Comparison of ENCODE assay signal across 13 cellular contexts in genomic region chr17:80772906-80773242, GRCh38.
DNase-seq lines count a peak whose midpoint lies in the region; ATAC-seq and TF ChIP-seq lines count a peak whose summit lies in the region.
"Had no signal": no experiment of that assay in that cellular context is flagged by ENCODE, and none has a peak within 500 bp of the region (broad histone marks: within the 10 kb centered on the region; RNA-seq: fewer than 3 reads in every experiment).

No MANE protein-coding gene starts in this region.

- no peak for ATAC-seq in activated T-helper 17 cell treated with anti-CD3 and anti-CD28 coated beads, Interleukin-2, amount 50 U/mL, for 72 hours (replicated peaks)
- ATAC-seq in HG03175 (IDR thresholded peaks at IDR 0.05; ENCODE audit: unreplicated experiment) (no peak), HG02884 (IDR thresholded peaks at IDR 0.05; ENCODE audit: unreplicated experiment) (no peak)
- ATAC-seq: left lung had no signal

- in situ Hi-C loops in ACHN (cut with HindIII; ENCODE audit: low pct_ligation_motif_present, low pct_unique_long_range_greater_than_20kb, low sequenced_read_pairs): no loop called here

- H3K36me3 ChIP-seq in muscle layer of colon (ENCODE audit: insufficient read depth, low read length): no peaks in the 10 kb centered on the region
- H3K36me3 ChIP-seq in tibial artery: peaks cover 0 to 12% (median 0%) of the 10 kb centered on the region in 3 donors

- no peaks in the 10 kb centered on the region for H3K9me3 ChIP-seq in muscle layer of colon (ENCODE audit: low read length)
- H3K9me3 ChIP-seq in tibial artery: no peaks in the 10 kb centered on the region
- H3K9me3 ChIP-seq: left lung had no signal

- no peak overlapping the region for H3K4me3 Mint-ChIP-seq in activated T-cell treated with anti-CD3 and anti-CD28 coated beads, Interleukin-2, amount 50 U/mL, for 24 hours
- H3K4me3 Mint-ChIP-seq in activated T-helper 17 cell treated with anti-CD3 and anti-CD28 coated beads, Interleukin-2, amount 50 U/mL, for 72 hours: no peak overlapping the region
- H3K4me3 Mint-ChIP-seq: neural crest cell had no signal

- intact Hi-C loops in tibial artery (cut with DNase I; ENCODE audit: low total_unique reads): no loop called here

- peak overlapping the region; percentile 32 for H3K9ac ChIP-seq in muscle layer of colon (ENCODE audit: low read length)

- DNase-seq in activated T-cell treated with anti-CD3 and anti-CD28 coated beads, Interleukin-2, amount 50 U/mL, for 24 hours: peak; percentile 31
- no peak for DNase-seq in activated T-cell treated with anti-CD3 and anti-CD28 coated beads, Interleukin-2, amount 50 U/mL, for 48 hours
- no peak for DNase-seq in tibial artery
- no peak for DNase-seq in ACHN
- DNase-seq: AML-193, NCI-H2081 treated with DMSO at 0.1 percent for 48 hours had no signal

- H3K4me1 Mint-ChIP-seq in activated T-cell treated with anti-CD3 and anti-CD28 coated beads, Interleukin-2, amount 50 U/mL, for 24 hours (ENCODE audit: low read depth): peaks cover 52% of the 10 kb centered on the region
- peaks cover 33% of the 10 kb centered on the region for H3K4me1 Mint-ChIP-seq in activated T-helper 17 cell treated with anti-CD3 and anti-CD28 coated beads, Interleukin-2, amount 50 U/mL, for 72 hours

- peaks cover 31% of the 10 kb centered on the region for H3K4me1 ChIP-seq in muscle layer of colon (ENCODE audit: insufficient read depth, low read length)
- H3K4me1 ChIP-seq in tibial artery: peaks cover 0 to 18% (median 12%) of the 10 kb centered on the region in 4 donors

- H3K27ac Mint-ChIP-seq in activated T-cell treated with anti-CD3 and anti-CD28 coated beads, Interleukin-2, amount 50 U/mL, for 24 hours: peak overlapping the region; percentile 87
- peak overlapping the region; percentile 58 for H3K27ac Mint-ChIP-seq in activated T-helper 17 cell treated with anti-CD3 and anti-CD28 coated beads, Interleukin-2, amount 50 U/mL, for 72 hours

- H3K27ac ChIP-seq in muscle layer of colon (ENCODE audit: low read depth, low read length) (peak overlapping the region; percentile 13), tibial artery (peak overlapping the region; percentile 59 to 83)
- H3K27ac ChIP-seq: left lung had no signal

- no peaks in the 10 kb centered on the region for H3K27me3 Mint-ChIP-seq in activated T-cell treated with anti-CD3 and anti-CD28 coated beads, Interleukin-2, amount 50 U/mL, for 24 hours
- no peaks in the 10 kb centered on the region for H3K27me3 Mint-ChIP-seq in activated T-helper 17 cell treated with anti-CD3 and anti-CD28 coated beads, Interleukin-2, amount 50 U/mL, for 72 hours
- H3K27me3 Mint-ChIP-seq: T-cell had no signal

- H3K9me3 Mint-ChIP-seq in activated T-cell treated with anti-CD3 and anti-CD28 coated beads, Interleukin-2, amount 50 U/mL, for 24 hours: no peaks in the 10 kb centered on the region
- no peaks in the 10 kb centered on the region for H3K9me3 Mint-ChIP-seq in activated T-helper 17 cell treated with anti-CD3 and anti-CD28 coated beads, Interleukin-2, amount 50 U/mL, for 72 hours
- H3K9me3 Mint-ChIP-seq: neural crest cell, T-cell had no signal

- H3K4me3 ChIP-seq in muscle layer of colon (ENCODE audit: low read depth in 1 of 2, low read length in 2 of 2) (peak overlapping the region in 1 of 2 donors; percentile 20), tibial artery (no peak overlapping the region)
- H3K4me3 ChIP-seq: left lung had no signal

- TF ChIP-seq CTCF in tibial artery (IDR thresholded peaks at IDR 0.05): no peak

- peaks cover 69% of the 10 kb centered on the region for H3K36me3 Mint-ChIP-seq in activated T-cell treated with anti-CD3 and anti-CD28 coated beads, Interleukin-2, amount 50 U/mL, for 24 hours (ENCODE audit: low read depth)
- peaks cover 27% of the 10 kb centered on the region for H3K36me3 Mint-ChIP-seq in activated T-helper 17 cell treated with anti-CD3 and anti-CD28 coated beads, Interleukin-2, amount 50 U/mL, for 72 hours (ENCODE audit: low read depth)

- no peaks in the 10 kb centered on the region for H3K27me3 ChIP-seq in muscle layer of colon (ENCODE audit: control insufficient read depth in 1 of 2, insufficient read depth in 2 of 2, low read length in 2 of 2)
- no peaks in the 10 kb centered on the region for H3K27me3 ChIP-seq in tibial artery
- H3K27me3 ChIP-seq: left lung had no signal
